ENCODE assay signal across 1 cellular context in genomic region chr13:37960427-37960826, GRCh38.
TF ChIP-seq lines count a peak whose summit lies in the region.

No MANE protein-coding gene starts in this region.

TF ChIP-seq in IMR-90, 13 proteins besides CTCF, POLR2A, EP300 and RAD21 (continued from another document):
- TF ChIP-seq RCOR1 (IDR thresholded peaks at IDR 0.05; ENCODE audit: insufficient replicate concordance, low read length) (no peak), SMC3 (IDR thresholded peaks at IDR 0.05; ENCODE audit: low read depth, low read length) (no peak), BHLHE40 (IDR thresholded peaks at IDR 0.05; ENCODE audit: low read depth, low read length) (no peak), ELK1 (IDR thresholded peaks at IDR 0.05; ENCODE audit: borderline replicate concordance, low read depth, low read length) (no peak), FOS (IDR thresholded peaks at IDR 0.05; ENCODE audit: low read depth, low read length) (no peak), MAZ (IDR thresholded peaks at IDR 0.05; ENCODE audit: borderline replicate concordance, low read depth, low read length) (no peak), MAFK (IDR thresholded peaks at IDR 0.05; ENCODE audit: low read depth, low read length) (no peak), MXI1 (IDR thresholded peaks at IDR 0.05; ENCODE audit: borderline replicate concordance, low read depth, low read length) (no peak)
